Comparison of ENCODE assay signal across 12 cellular contexts in the genomic region with DNA sequence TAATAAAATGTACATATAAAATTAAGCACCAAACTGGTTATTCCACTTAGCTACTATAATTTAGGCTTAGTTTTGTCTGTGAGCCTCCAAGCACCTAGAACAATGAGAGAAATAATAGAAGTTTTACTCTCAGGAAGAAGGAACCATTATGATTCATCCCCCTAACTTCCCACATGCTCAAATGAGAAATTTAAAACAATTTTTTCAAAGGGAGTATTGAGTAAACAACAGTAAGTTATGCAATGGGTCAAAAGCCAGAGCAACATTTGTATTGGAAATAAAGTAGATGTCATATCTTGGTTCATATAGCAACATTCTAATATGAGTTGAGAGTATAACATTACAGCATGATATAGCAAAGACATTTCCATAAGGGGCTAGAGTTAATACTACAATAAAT. TPM values are rescaled to one million over a fixed set of nuclear protein-coding genes. Genes with fewer than 3 reads are reported as not detected.
DNase-seq lines count a peak whose midpoint lies in the region; ATAC-seq and TF ChIP-seq lines count a peak whose summit lies in the region.
"Had no signal": no experiment of that assay in that cellular context is flagged by ENCODE, and none has a peak within 500 bp of the region (broad histone marks: within the 10 kb centered on the region; RNA-seq: fewer than 3 reads in every experiment).

No MANE protein-coding gene starts in this region.

- no peak overlapping the region for H3K4me3 ChIP-seq in right atrium auricular region
- no peak overlapping the region for H3K4me3 ChIP-seq in right lobe of liver

- no peaks in the 10 kb centered on the region for H3K36me3 Mint-ChIP-seq in MCF 10A (ENCODE audit: insufficient read depth, unreplicated experiment)

- POLR2A ChIA-PET in MCF 10A (lab: Yijun Ruan, JAX) = interaction anchor here (1.0 kb wide), 1 partner anchor 11 kb away, joined by 4 read pairs; no protein-coding TSS in a partner anchor

- no peak overlapping the region for H3K27ac Mint-ChIP-seq in MCF 10A (ENCODE audit: low read depth, unreplicated experiment)
- H3K27ac Mint-ChIP-seq: activated CD4-positive, alpha-beta T cell treated with anti-CD3 and anti-CD28 coated beads, Interleukin-2, amount 10 ng/mL, durations not matched to agents 24 days and 14 days; activated naive CD8-positive, alpha-beta T cell treated with anti-CD3 and anti-CD28 coated beads, Interleukin-2, amount 50 U/mL, for 24 hours had no signal

- H3K36me3 ChIP-seq in right atrium auricular region (peaks cover 6% of the 10 kb centered on the region), right lobe of liver (no peaks in the 10 kb centered on the region)

- ATAC-seq in Right ventricle myocardium superior (ENCODE audit: poor library complexity) = no peak
- peak; percentile 52 to 69 (median 60) for ATAC-seq in right lobe of liver
- ATAC-seq in GM21367 (IDR thresholded peaks at IDR 0.05; ENCODE audit: unreplicated experiment) = no peak
- ATAC-seq: activated naive CD8-positive, alpha-beta T cell treated with anti-CD3 and anti-CD28 coated beads, Interleukin-2, amount 50 U/mL, for 24 hours had no signal

- H3K9me3 Mint-ChIP-seq in MCF 10A (ENCODE audit: unreplicated experiment) = no peaks in the 10 kb centered on the region
- H3K9me3 Mint-ChIP-seq: activated CD4-positive, alpha-beta T cell treated with anti-CD3 and anti-CD28 coated beads, Interleukin-2, amount 10 ng/mL, durations not matched to agents 24 days and 14 days had no signal

- DNase-seq in right atrium auricular region (ENCODE audit: low spot score) (no peak), Right ventricle myocardium superior (no peak), MCF 10A (ENCODE audit: unreplicated experiment) (peak; percentile 67), right lobe of liver (no peak), NCI-H2227 (lab: John Stamatoyannopoulos, UW; ENCODE audit: unreplicated experiment) (no peak), NCI-H446 treated with DMSO at 0.1 percent for 48 hours (lab: John Stamatoyannopoulos, UW) (no peak)
- no peak for DNase-seq in activated CD4-positive, CD25-positive, alpha-beta regulatory T cell (lab: John Stamatoyannopoulos, UW)
- DNase-seq: activated CD4-positive, alpha-beta T cell treated with anti-CD3 and anti-CD28 coated beads, Interleukin-2, amount 10 ng/mL, durations not matched to agents 24 days and 14 days; activated naive CD8-positive, alpha-beta T cell treated with anti-CD3 and anti-CD28 coated beads, Interleukin-2, amount 50 U/mL, for 24 hours; glutamatergic neuron; NCI-H1048 had no signal

- H3K9me3 ChIP-seq in right atrium auricular region (no peaks in the 10 kb centered on the region), right lobe of liver (no peaks in the 10 kb centered on the region)

- intact Hi-C loops in Right ventricle myocardium superior (cut with DNase I) = no loop called here
- intact Hi-C loops in MCF 10A (cut with micrococcal nuclease) = no loop called here
- intact Hi-C loops in right lobe of liver (cut with DNase I) = no loop called here

- peaks cover 28% of the 10 kb centered on the region for H3K27me3 Mint-ChIP-seq in MCF 10A (ENCODE audit: insufficient read depth, unreplicated experiment)

- H3K4me1 ChIP-seq in right atrium auricular region (peaks cover 0 to 65% of the 10 kb centered on the region in 2 donors), right lobe of liver (peaks cover 0 to 36% (median 5%) of the 10 kb centered on the region in 4 donors)

- BruUV-seq in MCF 10A (replicated peaks; lab: Mats Ljungman, UMichigan) = no TSS peak

- H3K4me1 Mint-ChIP-seq in MCF 10A (ENCODE audit: insufficient read depth, unreplicated experiment) = peaks cover 10% of the 10 kb centered on the region
- H3K4me1 Mint-ChIP-seq: activated CD4-positive, alpha-beta T cell treated with anti-CD3 and anti-CD28 coated beads, Interleukin-2, amount 10 ng/mL, durations not matched to agents 24 days and 14 days; activated naive CD8-positive, alpha-beta T cell treated with anti-CD3 and anti-CD28 coated beads, Interleukin-2, amount 50 U/mL, for 24 hours had no signal

- H3K27ac ChIP-seq in right atrium auricular region (peak overlapping the region; percentile 63 to 82), right lobe of liver (peak overlapping the region; percentile 7 to 54 (median 41))

- TF ChIP-seq POLR2A in right lobe of liver (IDR thresholded peaks at IDR 0.05) = no peak

- no peak overlapping the region for H3K4me3 Mint-ChIP-seq in MCF 10A (ENCODE audit: unreplicated experiment)
- H3K4me3 Mint-ChIP-seq: activated CD4-positive, alpha-beta T cell treated with anti-CD3 and anti-CD28 coated beads, Interleukin-2, amount 10 ng/mL, durations not matched to agents 24 days and 14 days; activated naive CD8-positive, alpha-beta T cell treated with anti-CD3 and anti-CD28 coated beads, Interleukin-2, amount 50 U/mL, for 24 hours had no signal

- CTCF ChIA-PET in MCF 10A (lab: Yijun Ruan, JAX) = no interaction called here

- H3K27me3 ChIP-seq in right atrium auricular region = no peaks in the 10 kb centered on the region
- no peaks in the 10 kb centered on the region for H3K27me3 ChIP-seq in right lobe of liver

- no peak for TF ChIP-seq CTCF in right atrium auricular region (IDR thresholded peaks at IDR 0.05)
- TF ChIP-seq CTCF in MCF 10A (IDR thresholded peaks at IDR 0.05; ENCODE audit: unreplicated experiment) = no peak
- no peak for TF ChIP-seq CTCF in right lobe of liver (IDR thresholded peaks at IDR 0.05)

RNA-seq across cellular contexts. Expression of a gene that starts 32.1 kb away (rescaled TPM):
- total RNA-seq in right atrium auricular region (10 to 100 TPM; 13.8 to 19.0 TPM), Right ventricle myocardium superior (26.2 TPM), MCF 10A (2022) (not detected in 2 replicates), right lobe of liver (10 to 100 TPM; 24.3 to 45.8 (median 34.9) TPM)
- total RNA-seq: activated CD4-positive, alpha-beta T cell treated with anti-CD3 and anti-CD28 coated beads, Interleukin-2, amount 10 ng/mL, durations not matched to agents 24 days and 14 days had no signal

Comparison
In these comparisons a context has a peak if more than half of its experiments do, and no peak if none do; other contexts are left out.
1. ATAC-seq: peak in right lobe of liver (4 of 4); none in Right ventricle myocardium superior (single experiment) and GM21367 (single experiment).
2. RNA of a gene that starts 32.1 kb away (total RNA-seq): 24.3 to 45.8 TPM in right lobe of liver, 26.2 TPM in Right ventricle myocardium superior (single experiment) and 13.8 to 19.0 TPM in right atrium auricular region; not detected in MCF 10A; every median in the first group is over 10 times any median in the second.